14 cellular contexts compared by ENCODE assay signal in the genomic region with DNA sequence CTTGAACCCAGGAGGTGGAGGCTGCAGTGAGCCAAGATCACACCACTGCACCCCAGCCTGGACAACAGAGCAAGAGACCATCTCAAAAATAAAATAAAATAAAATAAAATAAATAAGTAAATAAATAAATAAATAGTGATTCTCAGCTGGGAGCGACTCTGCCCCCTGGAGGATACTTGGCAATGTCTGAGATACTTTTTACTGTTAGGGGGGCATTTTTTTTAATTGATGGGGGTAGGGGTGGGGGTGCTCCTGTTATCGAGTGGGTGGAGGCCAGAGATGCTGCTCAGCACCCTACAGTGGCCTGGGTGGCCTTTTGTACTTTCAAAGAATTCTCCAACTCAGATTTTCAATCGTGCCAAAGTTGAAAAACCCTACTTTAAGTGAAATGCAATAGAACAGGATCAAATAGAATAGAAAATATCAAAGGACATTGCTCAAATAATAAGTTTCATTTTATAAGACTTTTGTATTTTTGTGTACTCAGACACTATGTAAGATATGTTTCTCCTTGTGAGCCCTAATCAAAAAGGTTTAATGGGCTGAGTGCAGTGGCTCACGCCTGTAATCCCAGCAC. TPM values are rescaled to one million over a fixed set of nuclear protein-coding genes. Genes with fewer than 3 reads are reported as not detected.
A peak's percentile ranks its signal among the peaks of the same experiment; 100 is the strongest.
DNase-seq lines count a peak whose midpoint lies in the region; ATAC-seq, FAIRE-seq and TF ChIP-seq lines count a peak whose summit lies in the region.
"Had no signal": no experiment of that assay in that cellular context is flagged by ENCODE, and none has a peak within 500 bp of the region (broad histone marks: within the 10 kb centered on the region; RNA-seq: fewer than 3 reads in every experiment).

No MANE protein-coding gene starts in this region.

- no peak overlapping the region for H3K4me3 ChIP-seq in foreskin fibroblast (ENCODE audit: low read depth in 1 of 2, low read length in 2 of 2)

- DNase-seq in ACHN: peak; percentile 29
- DNase-seq in GM10266 (ENCODE audit: extremely low spot score): no peak
- peak; percentile 34 for DNase-seq in SK-MEL-5 (ENCODE audit: low read depth, low spot score)
- DNase-seq in foreskin fibroblast: peak in 1 of 2 donors; percentile 57
- DNase-seq in H54 (ENCODE audit: insufficient read length, low spot score): no peak
- no peak for DNase-seq in NCI-H2171 (lab: John Stamatoyannopoulos, UW)
- DNase-seq: amygdala; NCI-H2081 treated with DMSO at 0.1 percent for 48 hours; stimulated activated CD4-positive, alpha-beta T cell treated with anti-CD3 and anti-CD28 coated beads, Interleukin-1b, Interleukin-23, amount 100 ng/mL, for 48 hours; substantia nigra had no signal

- in situ Hi-C loops in ACHN (cut with HindIII; ENCODE audit: low pct_ligation_motif_present, low pct_unique_long_range_greater_than_20kb, low sequenced_read_pairs) (no loop called here), SK-MEL-5 (cut with HindIII; ENCODE audit: low pct_unique_long_range_greater_than_20kb, low sequenced_read_pairs) (no loop called here)

- no peak for TF ChIP-seq POLR2A in H54 (IDR thresholded peaks at IDR 0.05; ENCODE audit: low read depth, low read length)

- no peak for FAIRE-seq in H54 (lab: Jason Lieb, UNC)

- ATAC-seq in HG03045 (IDR thresholded peaks at IDR 0.05; ENCODE audit: unreplicated experiment) (no peak), HG03442 (IDR thresholded peaks at IDR 0.05; ENCODE audit: unreplicated experiment) (no peak)

- TF ChIP-seq CTCF in GM10266 (IDR thresholded peaks at IDR 0.05; ENCODE audit: control insufficient read depth, insufficient read depth, low read depth, missing control alignments) (peak; percentile 17), foreskin fibroblast (IDR thresholded peaks at IDR 0.05; ENCODE audit: low read depth, low read length) (peak; percentile 51)

RNA-seq across cellular contexts. Expression of gene CLPP, which starts 7.1 kb away (rescaled TPM):
- 65.0 and 74.3 TPM in 2 replicates for total RNA-seq in SK-MEL-5 (2014; rRNA removed; shearing (Covaris generic))
- polyA plus RNA-seq in SK-MEL-5 (2015; cell fraction: cytosol; rRNA removed): 104 and 152 TPM in 2 replicates
- 22.1 and 35.3 TPM in 2 replicates for polyA plus RNA-seq in SK-MEL-5 (2015; cell fraction: nucleus; rRNA removed)

RNA-seq across cellular contexts. Expression of gene ALKBH7, which starts 18.4 kb away (rescaled TPM):
- 28.3 and 29.6 TPM in 2 replicates for total RNA-seq in SK-MEL-5 (2014; rRNA removed; shearing (Covaris generic))
- 34.6 and 49.4 TPM in 2 replicates for polyA plus RNA-seq in SK-MEL-5 (2015; cell fraction: cytosol; rRNA removed)
- 4.2 and 14.8 TPM in 2 replicates for polyA plus RNA-seq in SK-MEL-5 (2015; cell fraction: nucleus; rRNA removed)

RNA-seq across cellular contexts. Expression of gene ACER1, which starts 20.8 kb away (rescaled TPM):
- not detected in 2 replicates for total RNA-seq in SK-MEL-5 (2014; rRNA removed; shearing (Covaris generic))
- not detected in 2 replicates for polyA plus RNA-seq in SK-MEL-5 (2015; cell fraction: cytosol; rRNA removed)
- polyA plus RNA-seq in SK-MEL-5 (2015; cell fraction: nucleus; rRNA removed): not detected in 2 replicates
- total RNA-seq: activated CD8-positive, alpha-beta memory T cell treated with anti-CD3 and anti-CD28 coated beads for 36 hours; myocyte had no signal

RNA-seq across cellular contexts. Expression of gene PSPN, which starts 21.5 kb away (rescaled TPM):
- total RNA-seq in SK-MEL-5 (2014; rRNA removed; shearing (Covaris generic)): 0.74 and 0.98 TPM in 2 replicates
- polyA plus RNA-seq in SK-MEL-5 (2015; cell fraction: cytosol; rRNA removed): 0.70 and 1.4 TPM in 2 replicates
- 0.14 and 0.23 TPM in 2 replicates for polyA plus RNA-seq in SK-MEL-5 (2015; cell fraction: nucleus; rRNA removed)

RNA-seq across cellular contexts. Expression of gene GTF2F1, which starts 38.8 kb away (rescaled TPM):
- 37.3 and 39.8 TPM in 2 replicates for total RNA-seq in SK-MEL-5 (2014; rRNA removed; shearing (Covaris generic))
- 59.3 and 73.7 TPM in 2 replicates for polyA plus RNA-seq in SK-MEL-5 (2015; cell fraction: cytosol; rRNA removed)
- polyA plus RNA-seq in SK-MEL-5 (2015; cell fraction: nucleus; rRNA removed): 19.1 and 26.4 TPM in 2 replicates

Comparison
In these comparisons a context has a peak if more than half of its experiments do, and no peak if none do; other contexts are left out.
1. DNase-seq: peak in ACHN (single experiment) and SK-MEL-5 (single experiment); none in GM10266 (single experiment), H54 (single experiment) and NCI-H2171 (single experiment).